16 cellular contexts compared by ENCODE assay signal in the genomic region with DNA sequence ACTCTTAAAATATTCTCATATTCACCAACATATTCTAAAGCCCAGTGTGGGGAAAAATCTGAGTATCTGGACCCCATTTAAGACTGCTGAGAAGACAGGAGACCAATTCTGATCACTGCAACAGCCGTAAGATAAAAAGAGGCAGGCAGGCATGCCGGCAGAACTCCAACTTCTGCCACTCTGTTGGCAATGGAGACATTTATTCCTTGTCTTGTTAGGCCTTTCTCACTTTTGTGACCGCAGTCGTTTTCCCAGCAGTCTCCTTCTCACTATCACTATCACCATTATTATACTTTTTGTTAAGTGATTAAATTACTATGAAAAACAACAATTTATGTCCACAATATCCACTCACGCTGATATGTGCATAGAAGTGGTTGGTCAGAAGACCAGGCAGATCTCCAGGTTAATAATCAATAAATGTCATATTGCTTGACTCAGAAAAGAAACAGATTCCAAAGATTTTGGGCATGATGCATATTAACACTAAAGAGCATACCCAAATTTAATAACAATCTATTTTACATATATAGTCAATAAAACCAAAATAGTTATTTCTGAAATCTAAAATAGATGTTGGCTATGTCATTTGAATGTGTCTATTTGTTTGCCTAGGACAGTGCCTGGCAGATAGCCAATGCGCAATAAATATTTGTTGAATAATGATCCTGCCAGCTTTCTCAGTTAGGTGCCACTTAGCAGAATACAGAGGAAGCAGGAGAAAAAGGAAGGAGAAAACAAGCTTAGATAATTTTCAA. TPM values are rescaled to one million over a fixed set of nuclear protein-coding genes. Genes with fewer than 3 reads are reported as not detected.
DNase-seq lines count a peak whose midpoint lies in the region; ATAC-seq and TF ChIP-seq lines count a peak whose summit lies in the region.
"Had no signal": no experiment of that assay in that cellular context is flagged by ENCODE, and none has a peak within 500 bp of the region (broad histone marks: within the 10 kb centered on the region; RNA-seq: fewer than 3 reads in every experiment).

No MANE protein-coding gene starts in this region.

- CTCF ChIA-PET in MCF 10A (lab: Yijun Ruan, JAX) = no interaction called here

- H3K4me3 Mint-ChIP-seq in MCF 10A (ENCODE audit: unreplicated experiment) = no peak overlapping the region

- TF ChIP-seq CTCF in MCF 10A (IDR thresholded peaks at IDR 0.05; ENCODE audit: unreplicated experiment) = no peak

- no peak overlapping the region for H3K27ac Mint-ChIP-seq in MCF 10A (ENCODE audit: low read depth, unreplicated experiment)

- H3K36me3 Mint-ChIP-seq in MCF 10A (ENCODE audit: insufficient read depth, unreplicated experiment) = peaks cover 7% of the 10 kb centered on the region

- H3K9me3 Mint-ChIP-seq in MCF 10A (ENCODE audit: unreplicated experiment) = no peaks in the 10 kb centered on the region

- no peaks in the 10 kb centered on the region for H3K27me3 Mint-ChIP-seq in MCF 10A (ENCODE audit: insufficient read depth, unreplicated experiment)

- intact Hi-C loops in Right ventricle myocardium superior (cut with DNase I) (loop anchor here (10.0 kb wide), 1 partner anchor 118 kb away; no protein-coding TSS in a partner anchor), cardiac septum (cut with DNase I) (loop anchor here (5.0 kb wide), 1 partner anchor 36 kb away; the partner anchor contains the start of gene SESTD1), left ventricle myocardium superior (cut with micrococcal nuclease) (no loop called here), MCF 10A (cut with micrococcal nuclease) (no loop called here)

- peaks cover 17% of the 10 kb centered on the region for H3K4me1 Mint-ChIP-seq in MCF 10A (ENCODE audit: insufficient read depth, unreplicated experiment)

- DNase-seq in Right ventricle myocardium superior (no peak), cardiac septum (ENCODE audit: low spot score) (no peak), NCI-H510A treated with DMSO at 0.1 percent for 48 hours (lab: John Stamatoyannopoulos, UW) (peak; percentile 92), left ventricle myocardium superior (peak; percentile 41), GOT3 (lab: John Stamatoyannopoulos, UW) (no peak), MCF 10A (ENCODE audit: unreplicated experiment) (no peak), activated gamma-delta T cell (lab: John Stamatoyannopoulos, UW) (no peak)
- DNase-seq: ACHN; activated CD4-positive, alpha-beta T cell treated with anti-CD3 and anti-CD28 coated beads for 4 hours; activated T-cell treated with anti-CD3 and anti-CD28 coated beads, Interleukin-2, amount 50 U/mL, for 48 hours; mucosa of descending colon; NCI-H1436 treated with DMSO at 0.1 percent for 48 hours; ovary; T-helper 1 cell; tibial artery had no signal

- no TSS peak for BruUV-seq in MCF 10A (replicated peaks; lab: Mats Ljungman, UMichigan)

- POLR2A ChIA-PET in MCF 10A (lab: Yijun Ruan, JAX) = interaction anchor here (1.0 kb wide), 1 partner anchor 13 kb away, joined by 3 read pairs; no protein-coding TSS in a partner anchor

- ATAC-seq in Right ventricle myocardium superior (ENCODE audit: poor library complexity) (peak; percentile 65), left ventricle myocardium superior (peak; percentile 58), HG03095 (IDR thresholded peaks at IDR 0.05; ENCODE audit: unreplicated experiment) (no peak)
- ATAC-seq: mucosa of descending colon had no signal

RNA-seq across cellular contexts. Expression of gene SESTD1, which starts 38.2 kb away (rescaled TPM):
- total RNA-seq in Right ventricle myocardium superior = 37.4 TPM
- total RNA-seq in cardiac septum = 48.9 TPM
- total RNA-seq in left ventricle myocardium superior = 33.7 TPM
- 43.0 and 58.5 TPM in 2 replicates for total RNA-seq in MCF 10A (2022)

Comparison
In these comparisons a context has a peak if more than half of its experiments do, and no peak if none do; other contexts are left out.
1. DNase-seq: peak in NCI-H510A treated with DMSO at 0.1 percent for 48 hours (single experiment) and left ventricle myocardium superior (single experiment); none in Right ventricle myocardium superior (single experiment), cardiac septum (single experiment), GOT3 (single experiment), MCF 10A (single experiment) and activated gamma-delta T cell (single experiment).
2. intact Hi-C loops: an anchor here in Right ventricle myocardium superior (10.0 kb wide) and cardiac septum (5.0 kb wide); none called in left ventricle myocardium superior and MCF 10A.